Comparison of ENCODE assay signal across 9 cellular contexts in the genomic region with DNA sequence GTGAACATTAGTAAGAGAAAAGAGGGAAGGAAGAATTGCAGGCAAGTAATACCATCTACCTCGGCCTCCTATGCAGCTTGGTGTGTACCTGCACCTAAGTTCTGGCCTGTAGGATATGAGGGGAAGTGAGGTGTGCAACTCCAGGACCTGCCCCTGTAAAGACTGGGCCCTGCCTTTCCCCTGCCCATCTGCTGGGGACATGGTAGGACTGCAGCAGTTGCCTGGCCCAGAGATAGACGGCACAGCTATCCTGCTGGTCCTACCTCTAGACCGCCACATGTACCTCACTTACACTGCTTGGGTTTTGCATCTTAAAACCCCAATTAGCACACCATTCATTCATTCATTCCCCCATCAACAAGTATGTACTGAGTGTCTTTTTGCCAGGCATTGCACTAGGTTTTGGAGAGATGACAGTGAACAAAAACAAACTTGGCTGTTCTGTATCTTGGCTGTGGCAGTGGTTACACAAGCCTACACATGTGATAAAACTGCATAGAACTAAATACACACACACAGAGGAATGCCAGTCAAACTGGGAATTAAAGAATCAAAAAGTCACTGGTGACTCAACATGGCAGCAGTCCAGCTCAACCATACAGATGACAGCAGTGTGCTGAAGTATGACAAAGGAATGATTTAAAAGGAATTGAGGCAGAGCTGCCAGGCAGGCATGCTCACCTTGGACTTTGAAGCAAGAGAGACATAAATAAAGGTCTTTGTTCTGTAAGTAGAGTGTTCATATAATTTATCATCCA. TPM values are rescaled to one million over a fixed set of nuclear protein-coding genes. Genes with fewer than 3 reads are reported as not detected.
A peak's percentile ranks its signal among the peaks of the same experiment; 100 is the strongest.
DNase-seq lines count a peak whose midpoint lies in the region; ATAC-seq and TF ChIP-seq lines count a peak whose summit lies in the region.
"Had no signal": no experiment of that assay in that cellular context is flagged by ENCODE, and none has a peak within 500 bp of the region (broad histone marks: within the 10 kb centered on the region; RNA-seq: fewer than 3 reads in every experiment).

No MANE protein-coding gene starts in this region.

- H3K4me1 ChIP-seq in gastrocnemius medialis, result peaks cover 29 to 35% of the 10 kb centered on the region in 2 donors

- no peak overlapping the region for H3K4me3 ChIP-seq in fibroblast of the aortic adventitia (ENCODE audit: low read depth, low read length)
- no peak overlapping the region for H3K4me3 ChIP-seq in gastrocnemius medialis

- intact Hi-C loops in gastrocnemius medialis (cut with DNase I; ENCODE audit: low total_unique reads), result no loop called here

- H3K27me3 ChIP-seq in gastrocnemius medialis, result no peaks in the 10 kb centered on the region

- H3K36me3 ChIP-seq in gastrocnemius medialis, result no peaks in the 10 kb centered on the region

- ATAC-seq in gastrocnemius medialis (peak; percentile 35 to 40), HG02884 (IDR thresholded peaks at IDR 0.05; ENCODE audit: unreplicated experiment) (no peak)

- no peaks in the 10 kb centered on the region for H3K9me3 ChIP-seq in gastrocnemius medialis

- DNase-seq in Daoy (ENCODE audit: low read depth) (peak; percentile 82), RKO (ENCODE audit: low spot score) (peak; percentile 85), fibroblast of the aortic adventitia (ENCODE audit: low read depth) (peak; percentile 84), gastrocnemius medialis (peak in 1 of 2 donors; percentile 53), NAMALWA (ENCODE audit: low spot score) (no peak), NCI-H1930 (lab: John Stamatoyannopoulos, UW) (no peak), NOMO-1 (lab: John Stamatoyannopoulos, UW; ENCODE audit: unreplicated experiment in 2 of 2) (no peak)
- DNase-seq: NCI-H2029 had no signal

- TF ChIP-seq POLR2A in gastrocnemius medialis (IDR thresholded peaks at IDR 0.05), result no peak

- in situ Hi-C loops in gastrocnemius medialis (cut with MboI; ENCODE audit: low sequenced_read_pairs in 4 of 4), result no loop called here

- H3K27ac ChIP-seq in gastrocnemius medialis, result peak overlapping the region; percentile 28 to 56 (median 47)

- TF ChIP-seq CTCF in fibroblast of the aortic adventitia (IDR thresholded peaks at IDR 0.05; ENCODE audit: insufficient read depth, low read length) (no peak), gastrocnemius medialis (IDR thresholded peaks at IDR 0.05 in 4 of 5, conservative IDR thresholded peaks at IDR 0.05 in 1 of 5) (no peak)

RNA-seq across cellular contexts. Expression of a gene that starts 23.3 kb away (rescaled TPM):
- 58.7 and 62.9 TPM in 2 replicates for total RNA-seq in Daoy (2014; rRNA removed; shearing (Covaris generic))
- total RNA-seq in fibroblast of the aortic adventitia (ENCODE audit: low replicate concordance), result 79.4 and 81.1 TPM in 2 replicates
- 100 to 1,000 TPM; 100 to 138 (median 115) TPM for total RNA-seq in gastrocnemius medialis

RNA-seq across cellular contexts. Expression of a gene that starts 35.1 kb away (rescaled TPM):
- total RNA-seq in Daoy (2014; rRNA removed; shearing (Covaris generic)), result 17.1 and 18.2 TPM in 2 replicates
- total RNA-seq in fibroblast of the aortic adventitia (ENCODE audit: low replicate concordance), result 14.7 and 19.4 TPM in 2 replicates
- 10 to 100 TPM in 2 of 4 donors, 1 to 10 TPM in 2; 8.9 to 14.7 (median 10.2) TPM for total RNA-seq in gastrocnemius medialis

Comparison
In these comparisons a context has a peak if more than half of its experiments do, and no peak if none do; other contexts are left out.
1. DNase-seq: peak in Daoy (single experiment), RKO (single experiment) and fibroblast of the aortic adventitia (single experiment); none in NAMALWA (single experiment), NCI-H1930 (0 of 2) and NOMO-1 (0 of 2).